1 cellular context compared by ENCODE assay signal in the genomic region with DNA sequence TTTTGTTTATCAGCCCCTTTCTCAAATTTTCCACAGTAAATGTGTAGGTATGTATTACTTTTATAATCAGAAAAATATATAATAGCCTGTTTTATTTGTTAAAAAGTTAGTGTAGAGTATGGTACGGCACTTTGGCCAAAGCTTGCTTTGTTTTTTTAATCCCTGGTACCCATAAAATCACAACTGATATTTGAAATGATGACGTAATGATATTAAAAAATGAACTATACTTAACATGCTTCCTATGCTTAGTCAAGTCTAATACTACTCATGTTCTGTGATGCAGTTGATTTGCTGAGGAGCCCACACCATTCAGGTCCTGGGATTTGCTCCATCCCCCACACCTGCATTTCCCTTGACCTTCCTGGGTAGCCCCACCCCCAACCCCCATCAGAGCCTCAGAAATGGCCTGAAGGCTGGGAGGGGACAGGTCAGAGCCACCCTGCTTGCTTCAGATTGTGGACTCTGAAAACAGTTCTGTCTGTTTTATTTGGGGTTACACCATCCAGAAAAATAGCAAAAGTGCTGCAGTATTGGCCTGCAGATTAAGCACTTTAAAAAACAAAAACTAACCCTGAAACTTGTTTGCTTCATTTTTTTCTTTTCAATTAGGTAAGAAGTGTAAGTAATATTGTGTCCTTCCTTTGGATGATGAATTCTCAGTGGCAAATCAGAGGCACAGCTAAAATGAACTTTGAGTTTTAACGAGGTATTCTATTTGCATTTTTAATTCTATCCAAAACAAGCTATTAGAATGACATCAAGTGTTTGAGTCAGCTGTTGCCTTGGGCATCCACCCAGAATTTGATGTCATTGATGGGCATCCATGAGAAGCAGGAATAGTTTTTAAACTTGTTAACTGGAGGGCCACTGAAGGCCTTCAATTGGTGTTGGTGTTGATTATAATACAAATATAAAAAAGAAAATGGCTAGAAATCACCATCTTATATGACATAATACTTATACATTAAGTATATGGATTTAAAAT.
TF ChIP-seq lines count a peak whose summit lies in the region.

No MANE protein-coding gene starts in this region.

TF ChIP-seq in HEK293, 187 proteins besides CTCF, POLR2A, EP300 and RAD21 (continues in another document):
- TF ChIP-seq, protein P1, sequence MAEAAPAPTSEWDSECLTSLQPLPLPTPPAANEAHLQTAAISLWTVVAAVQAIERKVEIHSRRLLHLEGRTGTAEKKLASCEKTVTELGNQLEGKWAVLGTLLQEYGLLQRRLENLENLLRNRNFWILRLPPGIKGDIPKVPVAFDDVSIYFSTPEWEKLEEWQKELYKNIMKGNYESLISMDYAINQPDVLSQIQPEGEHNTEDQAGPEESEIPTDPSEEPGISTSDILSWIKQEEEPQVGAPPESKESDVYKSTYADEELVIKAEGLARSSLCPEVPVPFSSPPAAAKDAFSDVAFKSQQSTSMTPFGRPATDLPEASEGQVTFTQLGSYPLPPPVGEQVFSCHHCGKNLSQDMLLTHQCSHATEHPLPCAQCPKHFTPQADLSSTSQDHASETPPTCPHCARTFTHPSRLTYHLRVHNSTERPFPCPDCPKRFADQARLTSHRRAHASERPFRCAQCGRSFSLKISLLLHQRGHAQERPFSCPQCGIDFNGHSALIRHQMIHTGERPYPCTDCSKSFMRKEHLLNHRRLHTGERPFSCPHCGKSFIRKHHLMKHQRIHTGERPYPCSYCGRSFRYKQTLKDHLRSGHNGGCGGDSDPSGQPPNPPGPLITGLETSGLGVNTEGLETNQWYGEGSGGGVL (tag by site-specific recombination; IDR thresholded peaks at IDR 0.05) = no peak
- TF ChIP-seq, protein P2, sequence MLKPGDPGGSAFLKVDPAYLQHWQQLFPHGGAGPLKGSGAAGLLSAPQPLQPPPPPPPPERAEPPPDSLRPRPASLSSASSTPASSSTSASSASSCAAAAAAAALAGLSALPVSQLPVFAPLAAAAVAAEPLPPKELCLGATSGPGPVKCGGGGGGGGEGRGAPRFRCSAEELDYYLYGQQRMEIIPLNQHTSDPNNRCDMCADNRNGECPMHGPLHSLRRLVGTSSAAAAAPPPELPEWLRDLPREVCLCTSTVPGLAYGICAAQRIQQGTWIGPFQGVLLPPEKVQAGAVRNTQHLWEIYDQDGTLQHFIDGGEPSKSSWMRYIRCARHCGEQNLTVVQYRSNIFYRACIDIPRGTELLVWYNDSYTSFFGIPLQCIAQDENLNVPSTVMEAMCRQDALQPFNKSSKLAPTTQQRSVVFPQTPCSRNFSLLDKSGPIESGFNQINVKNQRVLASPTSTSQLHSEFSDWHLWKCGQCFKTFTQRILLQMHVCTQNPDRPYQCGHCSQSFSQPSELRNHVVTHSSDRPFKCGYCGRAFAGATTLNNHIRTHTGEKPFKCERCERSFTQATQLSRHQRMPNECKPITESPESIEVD (tag by site-specific recombination; IDR thresholded peaks at IDR 0.05) = peak; percentile 43; the same call in 1 of the 2 replicates
- TF ChIP-seq, protein P3, sequence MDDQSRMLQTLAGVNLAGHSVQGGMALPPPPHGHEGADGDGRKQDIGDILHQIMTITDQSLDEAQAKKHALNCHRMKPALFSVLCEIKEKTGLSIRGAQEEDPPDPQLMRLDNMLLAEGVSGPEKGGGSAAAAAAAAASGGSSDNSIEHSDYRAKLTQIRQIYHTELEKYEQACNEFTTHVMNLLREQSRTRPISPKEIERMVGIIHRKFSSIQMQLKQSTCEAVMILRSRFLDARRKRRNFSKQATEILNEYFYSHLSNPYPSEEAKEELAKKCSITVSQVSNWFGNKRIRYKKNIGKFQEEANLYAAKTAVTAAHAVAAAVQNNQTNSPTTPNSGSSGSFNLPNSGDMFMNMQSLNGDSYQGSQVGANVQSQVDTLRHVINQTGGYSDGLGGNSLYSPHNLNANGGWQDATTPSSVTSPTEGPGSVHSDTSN (CRISPR knock-in tag; IDR thresholded peaks at IDR 0.05) = no peak
- no peak for TF ChIP-seq ZNF138 (tag by site-specific recombination; IDR thresholded peaks at IDR 0.05; ENCODE audit: borderline replicate concordance)
- TF ChIP-seq ZNF16 (tag by site-specific recombination; IDR thresholded peaks at IDR 0.05; ENCODE audit: low read depth) = no peak
- no peak for TF ChIP-seq KLF16 (tag by site-specific recombination; IDR thresholded peaks at IDR 0.05)
- no peak for TF ChIP-seq HOXD13 (CRISPR knock-in tag; IDR thresholded peaks at IDR 0.05; ENCODE audit: borderline replicate concordance)
- TF ChIP-seq, protein P4, sequence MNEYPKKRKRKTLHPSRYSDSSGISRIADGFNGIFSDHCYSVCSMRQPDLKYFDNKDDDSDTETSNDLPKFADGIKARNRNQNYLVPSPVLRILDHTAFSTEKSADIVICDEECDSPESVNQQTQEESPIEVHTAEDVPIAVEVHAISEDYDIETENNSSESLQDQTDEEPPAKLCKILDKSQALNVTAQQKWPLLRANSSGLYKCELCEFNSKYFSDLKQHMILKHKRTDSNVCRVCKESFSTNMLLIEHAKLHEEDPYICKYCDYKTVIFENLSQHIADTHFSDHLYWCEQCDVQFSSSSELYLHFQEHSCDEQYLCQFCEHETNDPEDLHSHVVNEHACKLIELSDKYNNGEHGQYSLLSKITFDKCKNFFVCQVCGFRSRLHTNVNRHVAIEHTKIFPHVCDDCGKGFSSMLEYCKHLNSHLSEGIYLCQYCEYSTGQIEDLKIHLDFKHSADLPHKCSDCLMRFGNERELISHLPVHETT (tag by site-specific recombination; IDR thresholded peaks at IDR 0.05) = peak; percentile 66; the same call in 1 of the 2 replicates
- TF ChIP-seq, protein P5, sequence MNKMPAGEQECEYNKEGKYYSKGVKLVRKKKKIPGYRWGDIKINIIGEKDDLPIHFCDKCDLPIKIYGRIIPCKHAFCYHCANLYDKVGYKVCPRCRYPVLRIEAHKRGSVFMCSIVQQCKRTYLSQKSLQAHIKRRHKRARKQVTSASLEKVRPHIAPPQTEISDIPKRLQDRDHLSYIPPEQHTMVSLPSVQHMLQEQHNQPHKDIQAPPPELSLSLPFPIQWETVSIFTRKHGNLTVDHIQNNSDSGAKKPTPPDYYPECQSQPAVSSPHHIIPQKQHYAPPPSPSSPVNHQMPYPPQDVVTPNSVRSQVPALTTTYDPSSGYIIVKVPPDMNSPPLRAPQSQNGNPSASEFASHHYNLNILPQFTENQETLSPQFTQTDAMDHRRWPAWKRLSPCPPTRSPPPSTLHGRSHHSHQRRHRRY (tag by site-specific recombination; IDR thresholded peaks at IDR 0.05) = no peak
- no peak for TF ChIP-seq ZNF335 (tag by site-specific recombination; conservative IDR thresholded peaks at IDR 0.05)
- TF ChIP-seq, protein P6, sequence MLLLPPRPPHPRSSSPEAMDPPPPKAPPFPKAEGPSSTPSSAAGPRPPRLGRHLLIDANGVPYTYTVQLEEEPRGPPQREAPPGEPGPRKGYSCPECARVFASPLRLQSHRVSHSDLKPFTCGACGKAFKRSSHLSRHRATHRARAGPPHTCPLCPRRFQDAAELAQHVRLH (tag by site-specific recombination; IDR thresholded peaks at IDR 0.05) = no peak
- no peak for TF ChIP-seq ZNF623 (tag by site-specific recombination; IDR thresholded peaks at IDR 0.05)
- TF ChIP-seq BCL11A (tag by site-specific recombination; IDR thresholded peaks at IDR 0.05; ENCODE audit: low read depth) = no peak
- TF ChIP-seq, protein P7, sequence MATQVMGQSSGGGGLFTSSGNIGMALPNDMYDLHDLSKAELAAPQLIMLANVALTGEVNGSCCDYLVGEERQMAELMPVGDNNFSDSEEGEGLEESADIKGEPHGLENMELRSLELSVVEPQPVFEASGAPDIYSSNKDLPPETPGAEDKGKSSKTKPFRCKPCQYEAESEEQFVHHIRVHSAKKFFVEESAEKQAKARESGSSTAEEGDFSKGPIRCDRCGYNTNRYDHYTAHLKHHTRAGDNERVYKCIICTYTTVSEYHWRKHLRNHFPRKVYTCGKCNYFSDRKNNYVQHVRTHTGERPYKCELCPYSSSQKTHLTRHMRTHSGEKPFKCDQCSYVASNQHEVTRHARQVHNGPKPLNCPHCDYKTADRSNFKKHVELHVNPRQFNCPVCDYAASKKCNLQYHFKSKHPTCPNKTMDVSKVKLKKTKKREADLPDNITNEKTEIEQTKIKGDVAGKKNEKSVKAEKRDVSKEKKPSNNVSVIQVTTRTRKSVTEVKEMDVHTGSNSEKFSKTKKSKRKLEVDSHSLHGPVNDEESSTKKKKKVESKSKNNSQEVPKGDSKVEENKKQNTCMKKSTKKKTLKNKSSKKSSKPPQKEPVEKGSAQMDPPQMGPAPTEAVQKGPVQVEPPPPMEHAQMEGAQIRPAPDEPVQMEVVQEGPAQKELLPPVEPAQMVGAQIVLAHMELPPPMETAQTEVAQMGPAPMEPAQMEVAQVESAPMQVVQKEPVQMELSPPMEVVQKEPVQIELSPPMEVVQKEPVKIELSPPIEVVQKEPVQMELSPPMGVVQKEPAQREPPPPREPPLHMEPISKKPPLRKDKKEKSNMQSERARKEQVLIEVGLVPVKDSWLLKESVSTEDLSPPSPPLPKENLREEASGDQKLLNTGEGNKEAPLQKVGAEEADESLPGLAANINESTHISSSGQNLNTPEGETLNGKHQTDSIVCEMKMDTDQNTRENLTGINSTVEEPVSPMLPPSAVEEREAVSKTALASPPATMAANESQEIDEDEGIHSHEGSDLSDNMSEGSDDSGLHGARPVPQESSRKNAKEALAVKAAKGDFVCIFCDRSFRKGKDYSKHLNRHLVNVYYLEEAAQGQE (tag by site-specific recombination; IDR thresholded peaks at IDR 0.05) = no peak
- no peak for TF ChIP-seq ZNF324 (tag by site-specific recombination; IDR thresholded peaks at IDR 0.05)
- TF ChIP-seq ZNF132 (tag by site-specific recombination; IDR thresholded peaks at IDR 0.05; ENCODE audit: borderline replicate concordance) = no peak
- TF ChIP-seq, protein P8, sequence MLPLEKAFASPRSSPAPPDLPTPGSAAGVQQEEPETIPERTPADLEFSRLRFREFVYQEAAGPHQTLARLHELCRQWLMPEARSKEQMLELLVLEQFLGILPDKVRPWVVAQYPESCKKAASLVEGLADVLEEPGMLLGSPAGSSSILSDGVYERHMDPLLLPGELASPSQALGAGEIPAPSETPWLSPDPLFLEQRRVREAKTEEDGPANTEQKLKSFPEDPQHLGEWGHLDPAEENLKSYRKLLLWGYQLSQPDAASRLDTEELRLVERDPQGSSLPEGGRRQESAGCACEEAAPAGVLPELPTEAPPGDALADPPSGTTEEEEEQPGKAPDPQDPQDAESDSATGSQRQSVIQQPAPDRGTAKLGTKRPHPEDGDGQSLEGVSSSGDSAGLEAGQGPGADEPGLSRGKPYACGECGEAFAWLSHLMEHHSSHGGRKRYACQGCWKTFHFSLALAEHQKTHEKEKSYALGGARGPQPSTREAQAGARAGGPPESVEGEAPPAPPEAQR (tag by site-specific recombination; IDR thresholded peaks at IDR 0.05) = no peak
- TF ChIP-seq, protein P9, sequence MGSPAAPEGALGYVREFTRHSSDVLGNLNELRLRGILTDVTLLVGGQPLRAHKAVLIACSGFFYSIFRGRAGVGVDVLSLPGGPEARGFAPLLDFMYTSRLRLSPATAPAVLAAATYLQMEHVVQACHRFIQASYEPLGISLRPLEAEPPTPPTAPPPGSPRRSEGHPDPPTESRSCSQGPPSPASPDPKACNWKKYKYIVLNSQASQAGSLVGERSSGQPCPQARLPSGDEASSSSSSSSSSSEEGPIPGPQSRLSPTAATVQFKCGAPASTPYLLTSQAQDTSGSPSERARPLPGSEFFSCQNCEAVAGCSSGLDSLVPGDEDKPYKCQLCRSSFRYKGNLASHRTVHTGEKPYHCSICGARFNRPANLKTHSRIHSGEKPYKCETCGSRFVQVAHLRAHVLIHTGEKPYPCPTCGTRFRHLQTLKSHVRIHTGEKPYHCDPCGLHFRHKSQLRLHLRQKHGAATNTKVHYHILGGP (tag by site-specific recombination; IDR thresholded peaks at IDR 0.05) = no peak
- peak; percentile 87 for TF ChIP-seq ZNF629 (tag by site-specific recombination; IDR thresholded peaks at IDR 0.05)
- TF ChIP-seq ZNF747 (tag by site-specific recombination; IDR thresholded peaks at IDR 0.05) = no peak
- peak; percentile 57 for TF ChIP-seq SCRT2 (tag by site-specific recombination; IDR thresholded peaks at IDR 0.05)
- no peak for TF ChIP-seq ZNF133 (tag by site-specific recombination; IDR thresholded peaks at IDR 0.05)
- peak; percentile 61; the same call in 1 of the 2 replicates for TF ChIP-seq ZNF366 (tag by site-specific recombination; conservative IDR thresholded peaks at IDR 0.05)
- no peak for TF ChIP-seq ZNF777 (tag by site-specific recombination; IDR thresholded peaks at IDR 0.05; ENCODE audit: borderline replicate concordance)
- no peak for TF ChIP-seq ZNF677 (tag by site-specific recombination; IDR thresholded peaks at IDR 0.05)
- peak; percentile 12; the same call in 1 of the 2 replicates for TF ChIP-seq GLI2 (tag by site-specific recombination; IDR thresholded peaks at IDR 0.05; ENCODE audit: borderline replicate concordance, low read depth)
- TF ChIP-seq ZNF510 (tag by site-specific recombination; IDR thresholded peaks at IDR 0.05; ENCODE audit: insufficient replicate concordance) = no peak
- TF ChIP-seq, protein P10, sequence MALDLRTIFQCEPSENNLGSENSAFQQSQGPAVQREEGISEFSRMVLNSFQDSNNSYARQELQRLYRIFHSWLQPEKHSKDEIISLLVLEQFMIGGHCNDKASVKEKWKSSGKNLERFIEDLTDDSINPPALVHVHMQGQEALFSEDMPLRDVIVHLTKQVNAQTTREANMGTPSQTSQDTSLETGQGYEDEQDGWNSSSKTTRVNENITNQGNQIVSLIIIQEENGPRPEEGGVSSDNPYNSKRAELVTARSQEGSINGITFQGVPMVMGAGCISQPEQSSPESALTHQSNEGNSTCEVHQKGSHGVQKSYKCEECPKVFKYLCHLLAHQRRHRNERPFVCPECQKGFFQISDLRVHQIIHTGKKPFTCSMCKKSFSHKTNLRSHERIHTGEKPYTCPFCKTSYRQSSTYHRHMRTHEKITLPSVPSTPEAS (tag by site-specific recombination; IDR thresholded peaks at IDR 0.05) = no peak
- peak; percentile 48; the same call in 1 of the 2 replicates for TF ChIP-seq ZEB2 (tag by site-specific recombination; IDR thresholded peaks at IDR 0.05)
- 0 out of 2 replicates have a peak, but pooled peaks have one; percentile 33 for TF ChIP-seq ZBTB21 (tag by site-specific recombination; IDR thresholded peaks at IDR 0.05)
- TF ChIP-seq, protein P11, sequence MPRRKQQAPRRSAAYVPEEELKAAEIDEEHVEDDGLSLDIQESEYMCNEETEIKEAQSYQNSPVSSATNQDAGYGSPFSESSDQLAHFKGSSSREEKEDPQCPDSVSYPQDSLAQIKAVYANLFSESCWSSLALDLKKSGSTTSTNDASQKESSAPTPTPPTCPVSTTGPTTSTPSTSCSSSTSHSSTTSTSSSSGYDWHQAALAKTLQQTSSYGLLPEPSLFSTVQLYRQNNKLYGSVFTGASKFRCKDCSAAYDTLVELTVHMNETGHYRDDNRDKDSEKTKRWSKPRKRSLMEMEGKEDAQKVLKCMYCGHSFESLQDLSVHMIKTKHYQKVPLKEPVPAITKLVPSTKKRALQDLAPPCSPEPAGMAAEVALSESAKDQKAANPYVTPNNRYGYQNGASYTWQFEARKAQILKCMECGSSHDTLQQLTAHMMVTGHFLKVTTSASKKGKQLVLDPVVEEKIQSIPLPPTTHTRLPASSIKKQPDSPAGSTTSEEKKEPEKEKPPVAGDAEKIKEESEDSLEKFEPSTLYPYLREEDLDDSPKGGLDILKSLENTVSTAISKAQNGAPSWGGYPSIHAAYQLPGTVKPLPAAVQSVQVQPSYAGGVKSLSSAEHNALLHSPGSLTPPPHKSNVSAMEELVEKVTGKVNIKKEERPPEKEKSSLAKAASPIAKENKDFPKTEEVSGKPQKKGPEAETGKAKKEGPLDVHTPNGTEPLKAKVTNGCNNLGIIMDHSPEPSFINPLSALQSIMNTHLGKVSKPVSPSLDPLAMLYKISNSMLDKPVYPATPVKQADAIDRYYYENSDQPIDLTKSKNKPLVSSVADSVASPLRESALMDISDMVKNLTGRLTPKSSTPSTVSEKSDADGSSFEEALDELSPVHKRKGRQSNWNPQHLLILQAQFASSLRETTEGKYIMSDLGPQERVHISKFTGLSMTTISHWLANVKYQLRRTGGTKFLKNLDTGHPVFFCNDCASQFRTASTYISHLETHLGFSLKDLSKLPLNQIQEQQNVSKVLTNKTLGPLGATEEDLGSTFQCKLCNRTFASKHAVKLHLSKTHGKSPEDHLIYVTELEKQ (tag by site-specific recombination; IDR thresholded peaks at IDR 0.05; ENCODE audit: borderline replicate concordance) = no peak
